Comparison of ENCODE assay signal across 9 cellular contexts in the genomic region with DNA sequence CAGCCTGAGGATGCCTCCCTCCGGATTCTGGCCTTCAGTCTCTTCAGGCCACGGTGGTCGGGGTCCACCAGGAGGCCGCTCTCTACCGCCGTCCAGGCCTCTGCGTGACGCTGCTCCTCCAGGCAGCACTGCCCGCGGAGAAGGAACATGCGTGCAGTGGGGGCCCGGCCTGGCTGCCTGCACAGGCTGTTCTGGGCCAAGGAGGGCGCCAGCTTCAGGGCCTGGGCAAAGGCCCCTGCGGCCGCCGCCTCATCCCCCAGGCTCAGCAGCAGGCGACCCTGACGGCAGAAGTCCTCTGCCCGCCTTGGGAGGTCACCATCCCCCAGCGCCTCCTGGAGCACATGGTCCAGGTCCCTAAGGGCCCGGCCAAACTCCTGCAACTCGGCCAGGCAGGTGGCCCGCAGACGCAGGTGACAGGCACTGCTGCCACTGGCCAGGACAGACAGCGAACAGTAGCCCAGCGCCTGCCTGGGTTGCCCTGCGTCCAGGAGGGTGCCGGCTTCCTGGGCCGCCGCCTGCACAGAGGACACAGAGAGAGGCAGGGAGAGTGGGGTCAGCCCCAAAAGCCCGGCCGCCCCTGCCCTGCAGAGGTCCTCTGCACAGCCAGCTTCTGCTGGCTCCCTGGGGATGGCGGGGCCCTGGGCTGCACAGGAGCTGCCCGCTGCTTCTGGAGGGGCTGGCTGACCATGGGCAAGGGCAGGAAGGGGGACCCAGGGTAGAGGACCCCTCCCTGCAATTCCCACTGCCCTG. TPM values are rescaled to one million over a fixed set of nuclear protein-coding genes. Genes with fewer than 3 reads are reported as not detected.
DNase-seq lines count a peak whose midpoint lies in the region; ATAC-seq and TF ChIP-seq lines count a peak whose summit lies in the region.
"Had no signal": no experiment of that assay in that cellular context is flagged by ENCODE, and none has a peak within 500 bp of the region (broad histone marks: within the 10 kb centered on the region; RNA-seq: fewer than 3 reads in every experiment).

No MANE protein-coding gene starts in this region.

- no peaks in the 10 kb centered on the region for H3K9me2 ChIP-seq in neural cell (ENCODE audit: insufficient read depth, low read length)

- TF ChIP-seq RAD21 in neural cell (conservative IDR thresholded peaks at IDR 0.05), result no peak

- no peaks in the 10 kb centered on the region for H3K27me3 Mint-ChIP-seq in chondrocyte (ENCODE audit: low read depth)

- peak overlapping the region; percentile 54; the same call in 1 of the 2 replicates for H3K4me2 ChIP-seq in KMS-11
- H3K4me2 ChIP-seq in neural cell (ENCODE audit: low read length), result peak overlapping the region; percentile 87

- H3K9me3 ChIP-seq in neural cell (ENCODE audit: low read length), result no peaks in the 10 kb centered on the region

- H3K79me2 ChIP-seq in KMS-11 (ENCODE audit: insufficient read depth, low read depth) (no peaks in the 10 kb centered on the region), neural cell (replicated peaks; ENCODE audit: insufficient read depth, low read length) (peaks cover 9% of the 10 kb centered on the region)

- H3K9ac ChIP-seq in KMS-11 (no peak overlapping the region), neural cell (ENCODE audit: low read length) (peak overlapping the region; percentile 91)

- H3K36me3 Mint-ChIP-seq in chondrocyte (ENCODE audit: low read depth), result no peaks in the 10 kb centered on the region

- peaks cover 4% of the 10 kb centered on the region for H3K9me3 Mint-ChIP-seq in chondrocyte (ENCODE audit: low read depth)

- DNase-seq in BJ (ENCODE audit: low read depth) (no peak), chondrocyte (ENCODE audit: low spot score) (no peak), NCI-H774 (lab: John Stamatoyannopoulos, UW) (no peak), HT-29 (ENCODE audit: low spot score) (no peak), HuH-7.5 (ENCODE audit: low spot score) (no peak)

- H2AFZ ChIP-seq in KMS-11 (ENCODE audit: low read depth), result no peak overlapping the region
- H2AFZ ChIP-seq in neural cell (ENCODE audit: low read depth, low read length), result no peak overlapping the region

- H3K4me3 Mint-ChIP-seq in chondrocyte (ENCODE audit: unreplicated experiment), result peak overlapping the region; percentile 85

- no peaks in the 10 kb centered on the region for H3K27me3 ChIP-seq in BJ (ENCODE audit: control insufficient read depth, insufficient read depth, low read length)
- H3K27me3 ChIP-seq in KMS-11 (ENCODE audit: insufficient read depth, low read depth), result peaks cover 56% of the 10 kb centered on the region
- no peaks in the 10 kb centered on the region for H3K27me3 ChIP-seq in neural cell (ENCODE audit: insufficient read depth, low read depth, low read length)
- H3K27me3 ChIP-seq: foreskin keratinocyte had no signal

- H3K4me1 Mint-ChIP-seq in chondrocyte (ENCODE audit: low read depth), result peaks cover 9% of the 10 kb centered on the region

- H4K20me1 ChIP-seq in KMS-11 (ENCODE audit: insufficient read depth), result no peaks in the 10 kb centered on the region
- no peaks in the 10 kb centered on the region for H4K20me1 ChIP-seq in neural cell (ENCODE audit: insufficient read depth)

- no peaks in the 10 kb centered on the region for H3K4me1 ChIP-seq in KMS-11 (ENCODE audit: low read depth, poor library complexity, severe bottlenecking)
- H3K4me1 ChIP-seq: foreskin keratinocyte had no signal

- H3K36me3 ChIP-seq in BJ (ENCODE audit: control insufficient read depth, insufficient read depth, low read length), result no peaks in the 10 kb centered on the region
- no peaks in the 10 kb centered on the region for H3K36me3 ChIP-seq in KMS-11 (ENCODE audit: insufficient read depth)
- H3K36me3 ChIP-seq in neural cell (ENCODE audit: insufficient read depth, low read length), result no peaks in the 10 kb centered on the region

- CTCF ChIA-PET in BJ (lab: Yijun Ruan, JAX), result interaction anchor here (1.3 kb wide), 1 partner anchor 679 kb away, joined by 3 read pairs; no protein-coding TSS in a partner anchor

- peak overlapping the region; percentile 98 for H3K4me3 ChIP-seq in BJ (ENCODE audit: low read depth, low read length)
- H3K4me3 ChIP-seq in KMS-11 (IDR thresholded peaks at IDR 0.05; ENCODE audit: insufficient read depth, low read depth, low read length), result no peak overlapping the region
- H3K4me3 ChIP-seq in neural cell (ENCODE audit: low read length), result peak overlapping the region; percentile 97

- TF ChIP-seq CTCF in BJ (IDR thresholded peaks at IDR 0.05; ENCODE audit: insufficient read depth, low read depth, low read length), result no peak
- no peak for TF ChIP-seq CTCF in KMS-11 (conservative IDR thresholded peaks at IDR 0.05; ENCODE audit: low read depth, low read length)
- TF ChIP-seq CTCF in chondrocyte (IDR thresholded peaks at IDR 0.05), result no peak
- no peak for TF ChIP-seq CTCF in neural cell (IDR thresholded peaks at IDR 0.05; ENCODE audit: poor library complexity, severe bottlenecking)

- H3K27ac ChIP-seq in KMS-11, result no peak overlapping the region
- H3K27ac ChIP-seq in neural cell (ENCODE audit: low read length), result no peak overlapping the region
- H3K27ac ChIP-seq: foreskin keratinocyte had no signal

- POLR2A ChIA-PET in BJ (lab: Charles Lee), result no interaction called here

- ATAC-seq in HG03457 (IDR thresholded peaks at IDR 0.05; ENCODE audit: unreplicated experiment), result no peak

- no peaks in the 10 kb centered on the region for H3F3A ChIP-seq in neural cell (ENCODE audit: insufficient read depth, low read length, poor library complexity, severe bottlenecking)

- no peak for TF ChIP-seq EP300 in neural cell (conservative IDR thresholded peaks at IDR 0.05; ENCODE audit: poor library complexity, severe bottlenecking)

- H3K27ac Mint-ChIP-seq in chondrocyte (ENCODE audit: unreplicated experiment), result no peak overlapping the region

TF ChIP-seq in neural cell, 6 proteins besides CTCF, POLR2A, EP300 and RAD21:
- TF ChIP-seq SMC3 (conservative IDR thresholded peaks at IDR 0.05; ENCODE audit: poor library complexity) (no peak), TAF1 (IDR thresholded peaks at IDR 0.05; ENCODE audit: low read depth) (no peak)

RNA-seq across cellular contexts. Expression of a gene that starts 8.7 kb away (rescaled TPM):
- 0.17 TPM in 1 of 2 replicates, not detected in the other for polyA plus RNA-seq in BJ (2011; rRNA removed)
- polyA minus RNA-seq in BJ (2011; rRNA and poly(A)+ RNA removed), result not detected in 2 replicates
- 0.62 to 0.92 TPM in 2 of 3 replicates, not detected in the other for total RNA-seq in chondrocyte
- 5.2 TPM in 1 of 2 replicates, not detected in the other for polyA plus RNA-seq in neural cell
- not detected in 2 replicates for polyA minus RNA-seq in neural cell
- total RNA-seq in HT-29 (2014; rRNA removed; shearing (Covaris generic)), result 21.3 and 23.0 TPM in 2 replicates
- total RNA-seq: foreskin keratinocyte had no signal

RNA-seq across cellular contexts. Expression of a gene that starts 55.0 kb away (rescaled TPM):
- polyA plus RNA-seq in BJ (2011; rRNA removed) (9.8 and 16.1 TPM in 2 replicates), neural cell (29.0 and 35.9 TPM in 2 replicates)
- 8.1 and 9.2 TPM in 2 replicates for polyA minus RNA-seq in BJ (2011; rRNA and poly(A)+ RNA removed)
- total RNA-seq in chondrocyte, result 20.4 to 25.6 TPM (median 22.4 TPM) in 3 replicates
- polyA minus RNA-seq in neural cell, result 19.2 and 26.8 TPM in 2 replicates
- 90.1 and 101 TPM in 2 replicates for total RNA-seq in HT-29 (2014; rRNA removed; shearing (Covaris generic))

Comparison
In these comparisons a context has a peak if more than half of its experiments do, and no peak if none do; other contexts are left out.
1. RNA of a gene that starts 8.7 kb away (total RNA-seq): 21.3 to 23.0 TPM in HT-29; 0.62 to 0.92 TPM in chondrocyte; every median in the first group is over 10 times any median in the second.